ENCODE assay signal across 18 cellular contexts in genomic region chr4:38100474-38101255, GRCh38.
DNase-seq lines count a peak whose midpoint lies in the region; ATAC-seq and TF ChIP-seq lines count a peak whose summit lies in the region.
"Had no signal": no experiment of that assay in that cellular context is flagged by ENCODE, and none has a peak within 500 bp of the region (broad histone marks: within the 10 kb centered on the region; RNA-seq: fewer than 3 reads in every experiment).

No MANE protein-coding gene starts in this region.

- H3K27ac ChIP-seq in GM23248 = peak overlapping the region; percentile 95
- peak overlapping the region; percentile 39 for H3K27ac ChIP-seq in hepatocyte
- H3K27ac ChIP-seq in skeletal muscle tissue (ENCODE audit: low read depth, low read length) = peak overlapping the region; percentile 0

- H3K36me3 ChIP-seq in GM23248 (ENCODE audit: low read depth) = no peaks in the 10 kb centered on the region
- H3K36me3 ChIP-seq in hepatocyte (replicated peaks; ENCODE audit: insufficient read depth, low read depth) = no peaks in the 10 kb centered on the region
- H3K36me3 ChIP-seq in skeletal muscle tissue (ENCODE audit: control insufficient read depth in 3 of 3, insufficient read depth in 3 of 3, low read length in 3 of 3) = peaks cover 3 to 29% (median 23%) of the 10 kb centered on the region in 3 donors

- H3K27me3 Mint-ChIP-seq in activated T-helper 17 cell treated with anti-CD3 and anti-CD28 coated beads, Interleukin-2, amount 50 U/mL, for 72 hours = no peaks in the 10 kb centered on the region
- no peaks in the 10 kb centered on the region for H3K27me3 Mint-ChIP-seq in activated T-helper 1 cell treated with anti-CD3 and anti-CD28 coated beads, Interleukin-12 subunit alpha, Interleukin-12 subunit beta, Interleukin-2, Interleukin-4 antibody, amounts not matched to agents 30 ng/mL and 10 ng/mL and 1 ng/mL, durations not matched to agents 14 hours and 24 hours and 36 hours (ENCODE audit: insufficient read depth)
- H3K27me3 Mint-ChIP-seq: effector memory CD8-positive, alpha-beta T cell; naive thymus-derived CD8-positive, alpha-beta T cell had no signal

- H3K36me3 Mint-ChIP-seq in activated T-helper 17 cell treated with anti-CD3 and anti-CD28 coated beads, Interleukin-2, amount 50 U/mL, for 72 hours (ENCODE audit: low read depth) = peaks cover 85% of the 10 kb centered on the region
- peaks cover 29% of the 10 kb centered on the region for H3K36me3 Mint-ChIP-seq in activated T-helper 1 cell treated with anti-CD3 and anti-CD28 coated beads, Interleukin-12 subunit alpha, Interleukin-12 subunit beta, Interleukin-2, Interleukin-4 antibody, amounts not matched to agents 30 ng/mL and 10 ng/mL and 1 ng/mL, durations not matched to agents 14 hours and 24 hours and 36 hours (ENCODE audit: low read depth)

- H3K4me1 Mint-ChIP-seq in activated T-helper 17 cell treated with anti-CD3 and anti-CD28 coated beads, Interleukin-2, amount 50 U/mL, for 72 hours = no peaks in the 10 kb centered on the region
- peaks cover 16% of the 10 kb centered on the region for H3K4me1 Mint-ChIP-seq in activated T-helper 1 cell treated with anti-CD3 and anti-CD28 coated beads, Interleukin-12 subunit alpha, Interleukin-12 subunit beta, Interleukin-2, Interleukin-4 antibody, amounts not matched to agents 30 ng/mL and 10 ng/mL and 1 ng/mL, durations not matched to agents 14 hours and 24 hours and 36 hours (ENCODE audit: low read depth)

- H3F3A ChIP-seq in GM23248 (ENCODE audit: insufficient read depth) = peaks cover 38% of the 10 kb centered on the region

- H3K27me3 ChIP-seq in GM23248 (replicated peaks; ENCODE audit: insufficient read depth) = no peaks in the 10 kb centered on the region
- no peaks in the 10 kb centered on the region for H3K27me3 ChIP-seq in hepatocyte
- H3K27me3 ChIP-seq in skeletal muscle tissue (ENCODE audit: control insufficient read depth in 3 of 3, insufficient read depth in 3 of 3, low read length in 3 of 3) = no peaks in the 10 kb centered on the region

- H3K4me2 ChIP-seq in GM23248 (ENCODE audit: unreplicated experiment) (peak overlapping the region; percentile 43), hepatocyte (no peak overlapping the region)

- H3K4me1 ChIP-seq in GM23248 (ENCODE audit: insufficient read depth) (peaks cover 37% of the 10 kb centered on the region), hepatocyte (ENCODE audit: insufficient read depth) (peaks cover 5% of the 10 kb centered on the region), skeletal muscle tissue (ENCODE audit: control insufficient read depth in 3 of 3, insufficient read depth in 3 of 3, low read length in 3 of 3) (no peaks in the 10 kb centered on the region)

- CTCF ChIA-PET in GM10248 (lab: Yijun Ruan, JAX) = interaction anchor here (1.2 to 6.3 kb wide), 6 partner anchors 10 to 26 kb away, joined by 5 to 43 read pairs (median 6); no protein-coding TSS in a partner anchor

- H3K4me3 ChIP-seq in GM23248 (no peak overlapping the region), hepatocyte (no peak overlapping the region), skeletal muscle tissue (ENCODE audit: low read length in 3 of 3) (no peak overlapping the region)

- peak overlapping the region; percentile 71 for H3K9ac ChIP-seq in GM23248
- H3K9ac ChIP-seq in skeletal muscle tissue (ENCODE audit: low read depth in 1 of 3, low read length in 3 of 3) = no peak overlapping the region

- TF ChIP-seq CTCF in hepatocyte (IDR thresholded peaks at IDR 0.05; ENCODE audit: poor library complexity) = no peak
- no peak for TF ChIP-seq CTCF in GM10248 (IDR thresholded peaks at IDR 0.05; ENCODE audit: control extremely low read depth, extremely low read depth, low read depth, missing control alignments)

- 99% methylated on average over 5 of the region's 5 CpGs for WGBS in GM23248 (ENCODE audit: low coverage in 1 of 2, low lambda C conversion rate in 2 of 2, missing lambda C conversion rate in 2 of 2), 2 experiments
- 82% methylated on average over 5 of the region's 5 CpGs for WGBS in hepatocyte (ENCODE audit: low lambda C conversion rate, missing lambda C conversion rate)

- H3K9me3 Mint-ChIP-seq in activated T-helper 17 cell treated with anti-CD3 and anti-CD28 coated beads, Interleukin-2, amount 50 U/mL, for 72 hours = no peaks in the 10 kb centered on the region
- no peaks in the 10 kb centered on the region for H3K9me3 Mint-ChIP-seq in activated T-helper 1 cell treated with anti-CD3 and anti-CD28 coated beads, Interleukin-12 subunit alpha, Interleukin-12 subunit beta, Interleukin-2, Interleukin-4 antibody, amounts not matched to agents 30 ng/mL and 10 ng/mL and 1 ng/mL, durations not matched to agents 14 hours and 24 hours and 36 hours
- H3K9me3 Mint-ChIP-seq: effector memory CD8-positive, alpha-beta T cell; naive thymus-derived CD8-positive, alpha-beta T cell had no signal

- ATAC-seq in activated T-helper 17 cell treated with anti-CD3 and anti-CD28 coated beads, Interleukin-2, amount 50 U/mL, for 72 hours (replicated peaks) = no peak
- no peak for ATAC-seq in HG02610 (IDR thresholded peaks at IDR 0.05; ENCODE audit: unreplicated experiment)
- ATAC-seq: effector memory CD8-positive, alpha-beta T cell; naive thymus-derived CD8-positive, alpha-beta T cell had no signal

- in situ Hi-C loops in GM23248 (cut with MboI) = no loop called here

- no peak overlapping the region for H3K4me3 Mint-ChIP-seq in activated T-helper 17 cell treated with anti-CD3 and anti-CD28 coated beads, Interleukin-2, amount 50 U/mL, for 72 hours
- no peak overlapping the region for H3K4me3 Mint-ChIP-seq in activated T-helper 1 cell treated with anti-CD3 and anti-CD28 coated beads, Interleukin-12 subunit alpha, Interleukin-12 subunit beta, Interleukin-2, Interleukin-4 antibody, amounts not matched to agents 30 ng/mL and 10 ng/mL and 1 ng/mL, durations not matched to agents 14 hours and 24 hours and 36 hours
- H3K4me3 Mint-ChIP-seq: effector memory CD8-positive, alpha-beta T cell; naive thymus-derived CD8-positive, alpha-beta T cell had no signal

- H2AFZ ChIP-seq in GM23248 (peak overlapping the region; percentile 37; the same call in 1 of the 2 replicates), hepatocyte (no peak overlapping the region)

- DNase-seq in GM23248 (peak; percentile 17), hepatocyte (ENCODE audit: low spot score) (no peak), GM10248 (ENCODE audit: extremely low spot score) (no peak), D341Med (ENCODE audit: low spot score) (no peak)
- no peak for DNase-seq in activated T-helper 1 cell treated with anti-CD3 and anti-CD28 coated beads, Interleukin-12 subunit alpha, Interleukin-12 subunit beta, Interleukin-2, Interleukin-4 antibody, amounts not matched to agents 30 ng/mL and 10 ng/mL and 1 ng/mL, durations not matched to agents 14 hours and 24 hours and 36 hours (ENCODE audit: low spot score)
- DNase-seq: activated CD4-positive, alpha-beta T cell treated with anti-CD3 and anti-CD28 coated beads for 48 hours; activated T-cell treated with anti-CD3 and anti-CD28 coated beads for 4 hours; COR-L47; effector memory CD8-positive, alpha-beta T cell; MV-4-11; naive thymus-derived CD8-positive, alpha-beta T cell; NCI-H1930; NCI-H446 treated with DMSO at 0.1 percent for 48 hours; stimulated activated CD4-positive, alpha-beta T cell treated with anti-CD3 and anti-CD28 coated beads, Interleukin-15, amount 100 ng/mL, for 24 hours; stimulated activated naive CD4-positive, alpha-beta T cell had no signal

- H4K20me1 ChIP-seq in GM23248 (ENCODE audit: insufficient read depth) = no peaks in the 10 kb centered on the region
- H4K20me1 ChIP-seq in hepatocyte (ENCODE audit: insufficient read depth, poor library complexity, severe bottlenecking) = no peaks in the 10 kb centered on the region

- POLR2A ChIA-PET in GM10248 (lab: Yijun Ruan, JAX) = interaction anchor here (0.6 kb wide), 1 partner anchor 124 kb away, joined by 3 read pairs; no protein-coding TSS in a partner anchor

- H3K79me2 ChIP-seq in GM23248 (ENCODE audit: insufficient read depth) = no peaks in the 10 kb centered on the region
- H3K79me2 ChIP-seq in hepatocyte = no peaks in the 10 kb centered on the region

- H3K9me2 ChIP-seq in GM23248 (ENCODE audit: insufficient read depth) (no peaks in the 10 kb centered on the region), hepatocyte (replicated peaks; ENCODE audit: insufficient read depth) (no peaks in the 10 kb centered on the region)

- H3K9me3 ChIP-seq in GM23248 (ENCODE audit: low read depth) (no peaks in the 10 kb centered on the region), hepatocyte (ENCODE audit: low read depth) (no peaks in the 10 kb centered on the region), skeletal muscle tissue (ENCODE audit: control insufficient read depth in 3 of 3, low read length in 3 of 3) (no peaks in the 10 kb centered on the region)

- peak overlapping the region; percentile 16 for H3K27ac Mint-ChIP-seq in activated T-helper 17 cell treated with anti-CD3 and anti-CD28 coated beads, Interleukin-2, amount 50 U/mL, for 72 hours
- H3K27ac Mint-ChIP-seq in activated T-helper 1 cell treated with anti-CD3 and anti-CD28 coated beads, Interleukin-12 subunit alpha, Interleukin-12 subunit beta, Interleukin-2, Interleukin-4 antibody, amounts not matched to agents 30 ng/mL and 10 ng/mL and 1 ng/mL, durations not matched to agents 14 hours and 24 hours and 36 hours = no peak overlapping the region

- intact Hi-C loops in activated T-helper 1 cell treated with anti-CD3 and anti-CD28 coated beads, Interleukin-12 subunit alpha, Interleukin-12 subunit beta, Interleukin-2, Interleukin-4 antibody, amounts not matched to agents 30 ng/mL and 10 ng/mL and 1 ng/mL, durations not matched to agents 14 hours and 24 hours and 36 hours (cut with micrococcal nuclease) = no loop called here

Comparison
In these comparisons a context has a peak if more than half of its experiments do, and no peak if none do; other contexts are left out.
1. H3K27ac ChIP-seq: peak in every context shown above with its lines; median percentile 95 in GM23248; 39 in hepatocyte; 0 in skeletal muscle tissue.